In genomic region chr19:1213391-1214286, GRCh38 we compare ENCODE assay signal across 7 cellular contexts. TPM values are rescaled to one million over a fixed set of nuclear protein-coding genes. Genes with fewer than 3 reads are reported as not detected.
DNase-seq lines count a peak whose midpoint lies in the region; ATAC-seq, FAIRE-seq and TF ChIP-seq lines count a peak whose summit lies in the region.

No MANE protein-coding gene starts in this region.

- no peak overlapping the region; the same call in 1 of the 2 replicates for H3K14ac ChIP-seq in H9 (ENCODE audit: insufficient read depth, low read length)

- no peak for TF ChIP-seq RAD21 in HepG2 (CRISPR knock-in tag; IDR thresholded peaks at IDR 0.05)

- H3K56ac ChIP-seq in H9 (ENCODE audit: insufficient read length, low read depth, low read length), result no peak overlapping the region

- no peaks in the 10 kb centered on the region for H3K23me2 ChIP-seq in H9 (ENCODE audit: insufficient read length, low read depth, low read length, poor library complexity, severe bottlenecking)

- H4K20me1 ChIP-seq in H9 (ENCODE audit: control insufficient read depth, insufficient read depth, insufficient read length), result no peaks in the 10 kb centered on the region
- H4K20me1 ChIP-seq in HepG2 (ENCODE audit: insufficient read depth, low read length), result peaks cover 59% of the 10 kb centered on the region

- no peak overlapping the region for H2BK20ac ChIP-seq in H9 (ENCODE audit: low read depth, low read length, poor library complexity, severe bottlenecking)

- peaks cover 37% of the 10 kb centered on the region; the same call in 1 of the 2 replicates for H3K79me2 ChIP-seq in H9 (ENCODE audit: insufficient read depth, low read length)
- peaks cover 90% of the 10 kb centered on the region for H3K79me2 ChIP-seq in HepG2 (ENCODE audit: insufficient read depth, low read length)

- H3K23ac ChIP-seq in H9 (ENCODE audit: insufficient read length, low read depth, low read length), result no peak overlapping the region

- no peak overlapping the region for H2BK120ac ChIP-seq in H9 (ENCODE audit: low read depth, low read length, poor library complexity, severe bottlenecking)

- no peaks in the 10 kb centered on the region for H3K27me3 ChIP-seq in H9 (ENCODE audit: insufficient read depth, low read length)
- H3K27me3 ChIP-seq in HepG2 (ENCODE audit: control insufficient read depth in 1 of 2, insufficient read depth in 2 of 2, low read length in 2 of 2), result no peaks in the 10 kb centered on the region

- H3K4me1 Mint-ChIP-seq in H9 (peaks cover 27 to 42% of the 10 kb centered on the region in 2 experiments), T-cell (peaks cover 29 to 40% (median 38%) of the 10 kb centered on the region in 3 donors)
- peaks cover 27% of the 10 kb centered on the region for H3K4me1 Mint-ChIP-seq in stimulated activated effector memory CD8-positive, alpha-beta T cell treated with anti-CD3 and anti-CD28 coated beads, Interleukin-12 subunit alpha, Interleukin-12 subunit beta, amount 100 ng/mL, for 72 hours

- H3K18ac ChIP-seq in H9 (ENCODE audit: insufficient read length, low read depth, low read length), result no peak overlapping the region

- in situ Hi-C loops in HepG2 (cut with HindIII; ENCODE audit: extremely low pct_ligation_motif_present, low pct_unique_long_range_greater_than_20kb), result no loop called here

- no peaks in the 10 kb centered on the region for H3K4me1 ChIP-seq in H9 (ENCODE audit: insufficient read depth, low read length)
- H3K4me1 ChIP-seq in HepG2 (ENCODE audit: insufficient read depth, low read length), result peaks cover 55% of the 10 kb centered on the region

- WGBS in H9 (ENCODE audit: extremely low coverage, insufficient read length, low lambda C conversion rate), result no CpG with 5 or more reads among the region's 39 CpGs
- WGBS in HepG2 (ENCODE audit: low lambda C conversion rate), result 95% methylated on average over 30 of the region's 39 CpGs

- H2AFZ ChIP-seq in H9 (ENCODE audit: low read length) (no peak overlapping the region), HepG2 (ENCODE audit: low read length) (no peak overlapping the region)

- no peak overlapping the region for H2BK5ac ChIP-seq in H9 (ENCODE audit: insufficient read length, low read length)

- intact Hi-C loops in HepG2 (cut with micrococcal nuclease; ENCODE audit: unreplicated experiment), result no loop called here

- FAIRE-seq in HepG2 (lab: Jason Lieb, UNC), result no peak

- TF ChIP-seq CTCF in H9 (conservative IDR thresholded peaks at IDR 0.05), result no peak
- no peak for TF ChIP-seq CTCF in HepG2 (CRISPR knock-in tag; IDR thresholded peaks at IDR 0.05)

- H3K9me3 ChIP-seq in H9 (ENCODE audit: control insufficient read depth, low read depth, low read length), result no peaks in the 10 kb centered on the region
- H3K9me3 ChIP-seq in HepG2 (ENCODE audit: low read length), result no peaks in the 10 kb centered on the region

- H3K9me3 Mint-ChIP-seq in H9, result no peaks in the 10 kb centered on the region
- H3K9me3 Mint-ChIP-seq in T-cell, result no peaks in the 10 kb centered on the region
- no peaks in the 10 kb centered on the region for H3K9me3 Mint-ChIP-seq in stimulated activated effector memory CD8-positive, alpha-beta T cell treated with anti-CD3 and anti-CD28 coated beads, Interleukin-12 subunit alpha, Interleukin-12 subunit beta, amount 100 ng/mL, for 72 hours

- no peak overlapping the region for H2BK15ac ChIP-seq in H9 (ENCODE audit: low read depth, low read length)

- H3K27ac ChIP-seq in H9 (ENCODE audit: insufficient read length, low read depth, low read length) (no peak overlapping the region), HepG2 (ENCODE audit: extremely low read length, insufficient read depth, low read length) (no peak overlapping the region)

- H3K4me3 ChIP-seq in HepG2 (replicated peaks in 1 of 3; ENCODE audit: insufficient read depth in 1 of 3, low read depth in 2 of 3, low read length in 3 of 3), result no peak overlapping the region

- H3K27me3 Mint-ChIP-seq in H9 (ENCODE audit: low read depth), result no peaks in the 10 kb centered on the region
- no peaks in the 10 kb centered on the region for H3K27me3 Mint-ChIP-seq in T-cell

- H4K8ac ChIP-seq in H9 (replicated peaks; ENCODE audit: insufficient read length, low read depth, low read length), result no peak overlapping the region

- peak; percentile 69 to 96 (median 72) for ATAC-seq in T-cell (replicated peaks in 1 of 4)
- no peak for ATAC-seq in HepG2
- ATAC-seq in stimulated activated effector memory CD8-positive, alpha-beta T cell treated with anti-CD3 and anti-CD28 coated beads, Interleukin-12 subunit alpha, Interleukin-12 subunit beta, amount 100 ng/mL, for 72 hours, result peak; percentile 89
- ATAC-seq in HG03135 (IDR thresholded peaks at IDR 0.05; ENCODE audit: unreplicated experiment), result no peak

- H3K4me2 ChIP-seq in H9 (ENCODE audit: insufficient read depth, insufficient read length, low read length) (no peak overlapping the region), HepG2 (ENCODE audit: low read depth, low read length) (no peak overlapping the region)

- peaks cover 5% of the 10 kb centered on the region for H3K79me1 ChIP-seq in H9 (ENCODE audit: insufficient read depth, low read depth, low read length, poor library complexity, severe bottlenecking)

- H3K9ac ChIP-seq in H9 (ENCODE audit: extremely low read depth, insufficient read length, low read length) (no peak overlapping the region), HepG2 (ENCODE audit: insufficient read depth, low read depth, low read length) (no peak overlapping the region)

- POLR2A ChIA-PET in T-cell (lab: Charles Lee) (no interaction called here), HepG2 (lab: Yijun Ruan, JAX) (interaction anchor here (0.6 to 0.7 kb wide), 2 partner anchors 19 to 188 kb away, joined by 3 read pairs; no protein-coding TSS in a partner anchor)

- no peak overlapping the region for H4K91ac ChIP-seq in H9 (ENCODE audit: insufficient read length, low read depth, low read length)

- H3K4me3 Mint-ChIP-seq in H9 (no peak overlapping the region), T-cell (peak overlapping the region; percentile 69 to 83 (median 72))
- H3K4me3 Mint-ChIP-seq in stimulated activated effector memory CD8-positive, alpha-beta T cell treated with anti-CD3 and anti-CD28 coated beads, Interleukin-12 subunit alpha, Interleukin-12 subunit beta, amount 100 ng/mL, for 72 hours, result peak overlapping the region; percentile 73

- peaks cover 16 to 34% of the 10 kb centered on the region in 2 experiments; a peak in 4 of 5 replicates for H3K36me3 ChIP-seq in HepG2 (replicated peaks in 1 of 2; ENCODE audit: control insufficient read depth in 1 of 2, insufficient read depth in 2 of 2, low read length in 2 of 2)

- CTCF ChIA-PET in T-cell (lab: Charles Lee), result interaction anchor here (0.6 kb wide), 3 partner anchors 19 to 80 kb away, joined by 3 read pairs; no protein-coding TSS in a partner anchor
- CTCF ChIA-PET in HepG2 (lab: Yijun Ruan, JAX; ENCODE audit: low intra/inter-chr PET ratio, low total read pairs), result no interaction called here

- H3T11ph ChIP-seq in H9 (ENCODE audit: low read length), result no peak overlapping the region

- no peak overlapping the region for H3K4ac ChIP-seq in H9 (ENCODE audit: low read depth, low read length)

- peaks cover 7 to 25% (median 17%) of the 10 kb centered on the region in 3 experiments for H3K36me3 Mint-ChIP-seq in H9 (ENCODE audit: insufficient read depth in 1 of 3, low read depth in 3 of 3)
- H3K36me3 Mint-ChIP-seq in T-cell, result peaks cover 10% of the 10 kb centered on the region
- H3K36me3 Mint-ChIP-seq in stimulated activated effector memory CD8-positive, alpha-beta T cell treated with anti-CD3 and anti-CD28 coated beads, Interleukin-12 subunit alpha, Interleukin-12 subunit beta, amount 100 ng/mL, for 72 hours, result peaks cover 52% of the 10 kb centered on the region

- H3K27ac Mint-ChIP-seq in H9 (peak overlapping the region; percentile 77 to 98 (median 86); a peak in 6 of 7 replicates), T-cell (peak overlapping the region; percentile 92)
- peak overlapping the region; percentile 96 for H3K27ac Mint-ChIP-seq in stimulated activated effector memory CD8-positive, alpha-beta T cell treated with anti-CD3 and anti-CD28 coated beads, Interleukin-12 subunit alpha, Interleukin-12 subunit beta, amount 100 ng/mL, for 72 hours

- no peak overlapping the region for H4K5ac ChIP-seq in H9 (ENCODE audit: insufficient read length, low read depth, low read length)

- TF ChIP-seq EP300 in HepG2 (IDR thresholded peaks at IDR 0.05; ENCODE audit: low read depth in 2 of 2, low read length in 2 of 2), result no peak
- TF ChIP-seq EP300 in HepG2 (CRISPR knock-in tag; IDR thresholded peaks at IDR 0.05; ENCODE audit: borderline replicate concordance), result no peak

- DNase-seq in H9 (no peak), T-cell (peak in 32 of 34 experiments; percentile 30 to 75 (median 56)), HepG2 (ENCODE audit: low spot score) (no peak), NCI-H1694 (lab: John Stamatoyannopoulos, UW) (no peak)
- peak; percentile 74 for DNase-seq in central memory CD4-positive, alpha-beta T cell
- DNase-seq in stimulated activated effector memory CD8-positive, alpha-beta T cell treated with anti-CD3 and anti-CD28 coated beads, Interleukin-12 subunit alpha, Interleukin-12 subunit beta, amount 100 ng/mL, for 72 hours (ENCODE audit: low spot score in 2 of 2), result no peak

- no TSS peak for BruUV-seq in HepG2 (replicated peaks; lab: Mats Ljungman, UMichigan)

- no peak for TF ChIP-seq POLR2A in HepG2 (IDR thresholded peaks at IDR 0.05; ENCODE audit: insufficient read depth in 1 of 2, low read depth in 2 of 2, low read length in 2 of 2)

- no peak overlapping the region for H2AK5ac ChIP-seq in H9 (ENCODE audit: insufficient read length, low read length)

- H2BK12ac ChIP-seq in H9 (ENCODE audit: insufficient read length, low read depth, low read length), result no peak overlapping the region

RNA-seq across cellular contexts. Expression of gene STK11, which starts 8.1 kb away (rescaled TPM):
- 74.3 and 75.5 TPM in 2 replicates for total RNA-seq in H9 (2021)
- total RNA-seq in T-cell, result 100 to 1,000 TPM in 2 of 5 donors, 10 to 100 TPM in 3; 70.2 to 115 (median 99.5) TPM
- 28.4 and 43.6 TPM in 2 replicates for total RNA-seq in HepG2 (2016; rRNA removed; fragmentation: Illumina TruSeq; extraction: Trizol)
- total RNA-seq in HepG2 (2016; cell fraction: cytosol; rRNA removed; fragmentation: Illumina TruSeq; extraction: Trizol; ENCODE audit: low read depth), result 18.3 and 20.2 TPM in 2 replicates
- 23.3 and 42.4 TPM in 2 replicates for total RNA-seq in HepG2 (2016; cell fraction: insoluble cytoplasmic fraction; rRNA removed; fragmentation: Illumina TruSeq; extraction: Trizol)
- 47.5 and 49.4 TPM in 2 replicates for total RNA-seq in HepG2 (2016; cell fraction: membrane; rRNA removed; fragmentation: Illumina TruSeq; extraction: Trizol)
- total RNA-seq in HepG2 (2016; cell fraction: nucleus; rRNA removed; fragmentation: Illumina TruSeq; extraction: Trizol), result 33.1 and 35.0 TPM in 2 replicates
- 27.5 and 40.8 TPM in 2 replicates for polyA plus RNA-seq in HepG2 (2011; rRNA removed)
- polyA plus RNA-seq in HepG2 (2011; cell fraction: cytosol; rRNA removed), result 31.3 and 45.7 TPM in 2 replicates
- 143 and 178 TPM in 2 replicates for polyA plus RNA-seq in HepG2 (2011; cell fraction: nucleus; rRNA removed)
- 38.3 and 41.3 TPM in 2 replicates for polyA plus RNA-seq in HepG2 (2012)
- 12.4 and 14.0 TPM in 2 replicates for polyA plus RNA-seq in HepG2 (2016; cell fraction: cytosol; fragmentation: Illumina TruSeq; extraction: Trizol; ENCODE audit: low read depth)
- polyA plus RNA-seq in HepG2 (2016; cell fraction: insoluble cytoplasmic fraction; fragmentation: Illumina TruSeq; extraction: Trizol; ENCODE audit: low read depth), result 24.8 and 28.5 TPM in 2 replicates
- 31.5 and 34.3 TPM in 2 replicates for polyA plus RNA-seq in HepG2 (2016; cell fraction: membrane; fragmentation: Illumina TruSeq; extraction: Trizol; ENCODE audit: low read depth)
- 76.9 and 78.9 TPM in 2 replicates for polyA plus RNA-seq in HepG2 (2016; cell fraction: nucleus; fragmentation: Illumina TruSeq; extraction: Trizol; ENCODE audit: insufficient read depth, low read depth)
- 2.2 and 54.9 TPM in 2 replicates for polyA minus RNA-seq in HepG2 (2011; rRNA and poly(A)+ RNA removed; ENCODE audit: low replicate concordance)
- polyA minus RNA-seq in HepG2 (2011; cell fraction: cytosol; rRNA and poly(A)+ RNA removed), result 24.1 and 27.3 TPM in 2 replicates
- polyA minus RNA-seq in HepG2 (2011; cell fraction: nucleus; rRNA and poly(A)+ RNA removed), result 21.8 and 30.2 TPM in 2 replicates

RNA-seq across cellular contexts. Expression of gene CBARP, which starts 24.2 kb away (rescaled TPM):
- total RNA-seq in H9 (2021), result 25.6 and 28.4 TPM in 2 replicates
- total RNA-seq in T-cell, result under 1 TPM in 4 of 5 donors, not detected in 1; 0.08 to 0.36 (median 0.23) TPM
- 0.27 and 1.2 TPM in 2 replicates for total RNA-seq in HepG2 (2016; rRNA removed; fragmentation: Illumina TruSeq; extraction: Trizol)
- 1.1 and 1.3 TPM in 2 replicates for total RNA-seq in HepG2 (2016; cell fraction: cytosol; rRNA removed; fragmentation: Illumina TruSeq; extraction: Trizol; ENCODE audit: low read depth)
- total RNA-seq in HepG2 (2016; cell fraction: insoluble cytoplasmic fraction; rRNA removed; fragmentation: Illumina TruSeq; extraction: Trizol), result 0.82 and 1.8 TPM in 2 replicates
- 1.1 and 1.8 TPM in 2 replicates for total RNA-seq in HepG2 (2016; cell fraction: membrane; rRNA removed; fragmentation: Illumina TruSeq; extraction: Trizol)
- 0.88 and 1.8 TPM in 2 replicates for total RNA-seq in HepG2 (2016; cell fraction: nucleus; rRNA removed; fragmentation: Illumina TruSeq; extraction: Trizol)
- polyA plus RNA-seq in HepG2 (2011; rRNA removed), result 1.4 and 2.8 TPM in 2 replicates
- polyA plus RNA-seq in HepG2 (2011; cell fraction: cytosol; rRNA removed), result 1.0 and 2.2 TPM in 2 replicates
- 12.5 TPM in 2 replicates for polyA plus RNA-seq in HepG2 (2011; cell fraction: nucleus; rRNA removed)
- polyA plus RNA-seq in HepG2 (2012), result 1.1 and 1.9 TPM in 2 replicates
- 0.58 and 0.73 TPM in 2 replicates for polyA plus RNA-seq in HepG2 (2016; cell fraction: cytosol; fragmentation: Illumina TruSeq; extraction: Trizol; ENCODE audit: low read depth)
- polyA plus RNA-seq in HepG2 (2016; cell fraction: insoluble cytoplasmic fraction; fragmentation: Illumina TruSeq; extraction: Trizol; ENCODE audit: low read depth), result 0.82 and 1.5 TPM in 2 replicates
- polyA plus RNA-seq in HepG2 (2016; cell fraction: membrane; fragmentation: Illumina TruSeq; extraction: Trizol; ENCODE audit: low read depth), result 2.0 and 2.4 TPM in 2 replicates
- 6.5 and 7.2 TPM in 2 replicates for polyA plus RNA-seq in HepG2 (2016; cell fraction: nucleus; fragmentation: Illumina TruSeq; extraction: Trizol; ENCODE audit: insufficient read depth, low read depth)
- polyA minus RNA-seq in HepG2 (2011; rRNA and poly(A)+ RNA removed; ENCODE audit: low replicate concordance), result 0.21 and 2.3 TPM in 2 replicates
- polyA minus RNA-seq in HepG2 (2011; cell fraction: cytosol; rRNA and poly(A)+ RNA removed), result 1.3 and 1.7 TPM in 2 replicates
- 0.90 and 2.0 TPM in 2 replicates for polyA minus RNA-seq in HepG2 (2011; cell fraction: nucleus; rRNA and poly(A)+ RNA removed)

RNA-seq across cellular contexts. Expression of gene ATP5F1D, which starts 27.9 kb away (rescaled TPM):
- total RNA-seq in H9 (2021), result 179 and 191 TPM in 2 replicates
- 100 to 1,000 TPM; 117 to 233 (median 155) TPM for total RNA-seq in T-cell
- total RNA-seq in HepG2 (2016; rRNA removed; fragmentation: Illumina TruSeq; extraction: Trizol), result 78.7 and 88.0 TPM in 2 replicates
- total RNA-seq in HepG2 (2016; cell fraction: cytosol; rRNA removed; fragmentation: Illumina TruSeq; extraction: Trizol; ENCODE audit: low read depth), result 72.7 and 79.4 TPM in 2 replicates
- 80.1 and 93.1 TPM in 2 replicates for total RNA-seq in HepG2 (2016; cell fraction: insoluble cytoplasmic fraction; rRNA removed; fragmentation: Illumina TruSeq; extraction: Trizol)
- total RNA-seq in HepG2 (2016; cell fraction: membrane; rRNA removed; fragmentation: Illumina TruSeq; extraction: Trizol), result 72.8 and 84.2 TPM in 2 replicates
- total RNA-seq in HepG2 (2016; cell fraction: nucleus; rRNA removed; fragmentation: Illumina TruSeq; extraction: Trizol), result 40.6 and 53.8 TPM in 2 replicates
- polyA plus RNA-seq in HepG2 (2011; rRNA removed), result 39.4 and 49.3 TPM in 2 replicates
- 61.0 and 112 TPM in 2 replicates for polyA plus RNA-seq in HepG2 (2011; cell fraction: cytosol; rRNA removed)
- polyA plus RNA-seq in HepG2 (2011; cell fraction: nucleus; rRNA removed), result 105 and 111 TPM in 2 replicates
- polyA plus RNA-seq in HepG2 (2012), result 67.0 and 70.9 TPM in 2 replicates
- polyA plus RNA-seq in HepG2 (2016; cell fraction: cytosol; fragmentation: Illumina TruSeq; extraction: Trizol; ENCODE audit: low read depth), result 126 and 135 TPM in 2 replicates
- 131 and 155 TPM in 2 replicates for polyA plus RNA-seq in HepG2 (2016; cell fraction: insoluble cytoplasmic fraction; fragmentation: Illumina TruSeq; extraction: Trizol; ENCODE audit: low read depth)
- 112 and 121 TPM in 2 replicates for polyA plus RNA-seq in HepG2 (2016; cell fraction: membrane; fragmentation: Illumina TruSeq; extraction: Trizol; ENCODE audit: low read depth)
- polyA plus RNA-seq in HepG2 (2016; cell fraction: nucleus; fragmentation: Illumina TruSeq; extraction: Trizol; ENCODE audit: insufficient read depth, low read depth), result 129 and 134 TPM in 2 replicates
- 60.5 and 86.6 TPM in 2 replicates for polyA minus RNA-seq in HepG2 (2011; rRNA and poly(A)+ RNA removed; ENCODE audit: low replicate concordance)
- polyA minus RNA-seq in HepG2 (2011; cell fraction: cytosol; rRNA and poly(A)+ RNA removed), result 53.6 and 68.0 TPM in 2 replicates
- polyA minus RNA-seq in HepG2 (2011; cell fraction: nucleus; rRNA and poly(A)+ RNA removed), result 14.7 and 18.9 TPM in 2 replicates

RNA-seq across cellular contexts. Expression of gene MIDN, which starts 34.7 kb away (rescaled TPM):
- total RNA-seq in H9 (2021), result 286 and 300 TPM in 2 replicates
- total RNA-seq in T-cell, result 100 to 1,000 TPM in 1 of 5 donors, 10 to 100 TPM in 4; 54.0 to 161 (median 66.9) TPM
- total RNA-seq in HepG2 (2016; rRNA removed; fragmentation: Illumina TruSeq; extraction: Trizol), result 8.4 and 10.7 TPM in 2 replicates
- total RNA-seq in HepG2 (2016; cell fraction: cytosol; rRNA removed; fragmentation: Illumina TruSeq; extraction: Trizol; ENCODE audit: low read depth), result 6.5 and 7.9 TPM in 2 replicates
- total RNA-seq in HepG2 (2016; cell fraction: insoluble cytoplasmic fraction; rRNA removed; fragmentation: Illumina TruSeq; extraction: Trizol), result 8.9 and 11.0 TPM in 2 replicates
- total RNA-seq in HepG2 (2016; cell fraction: membrane; rRNA removed; fragmentation: Illumina TruSeq; extraction: Trizol), result 14.1 and 14.8 TPM in 2 replicates
- total RNA-seq in HepG2 (2016; cell fraction: nucleus; rRNA removed; fragmentation: Illumina TruSeq; extraction: Trizol), result 17.3 and 19.0 TPM in 2 replicates
- 18.0 and 19.6 TPM in 2 replicates for polyA plus RNA-seq in HepG2 (2011; rRNA removed)
- 14.8 and 17.8 TPM in 2 replicates for polyA plus RNA-seq in HepG2 (2011; cell fraction: cytosol; rRNA removed)
- 116 and 135 TPM in 2 replicates for polyA plus RNA-seq in HepG2 (2011; cell fraction: nucleus; rRNA removed)
- polyA plus RNA-seq in HepG2 (2012), result 27.5 and 28.1 TPM in 2 replicates
- polyA plus RNA-seq in HepG2 (2016; cell fraction: cytosol; fragmentation: Illumina TruSeq; extraction: Trizol; ENCODE audit: low read depth), result 2.7 and 3.3 TPM in 2 replicates
- polyA plus RNA-seq in HepG2 (2016; cell fraction: insoluble cytoplasmic fraction; fragmentation: Illumina TruSeq; extraction: Trizol; ENCODE audit: low read depth), result 30.9 and 43.0 TPM in 2 replicates
- 10.2 and 10.3 TPM in 2 replicates for polyA plus RNA-seq in HepG2 (2016; cell fraction: membrane; fragmentation: Illumina TruSeq; extraction: Trizol; ENCODE audit: low read depth)
- polyA plus RNA-seq in HepG2 (2016; cell fraction: nucleus; fragmentation: Illumina TruSeq; extraction: Trizol; ENCODE audit: insufficient read depth, low read depth), result 76.5 and 77.9 TPM in 2 replicates
- 14.0 and 39.5 TPM in 2 replicates for polyA minus RNA-seq in HepG2 (2011; rRNA and poly(A)+ RNA removed; ENCODE audit: low replicate concordance)
- polyA minus RNA-seq in HepG2 (2011; cell fraction: cytosol; rRNA and poly(A)+ RNA removed), result 42.7 and 47.0 TPM in 2 replicates
- 36.8 and 48.0 TPM in 2 replicates for polyA minus RNA-seq in HepG2 (2011; cell fraction: nucleus; rRNA and poly(A)+ RNA removed)

RNA-seq across cellular contexts. Expression of gene SBNO2, which starts 39.6 kb away (rescaled TPM):
- total RNA-seq in H9 (2021) (41.3 and 46.3 TPM in 2 replicates), T-cell (100 to 1,000 TPM in 3 of 5 donors, 10 to 100 TPM in 2; 90.2 to 115 (median 106) TPM), HepG2 (2016; rRNA removed; fragmentation: Illumina TruSeq; extraction: Trizol) (5.8 and 10.4 TPM in 2 replicates)
- total RNA-seq in HepG2 (2016; cell fraction: cytosol; rRNA removed; fragmentation: Illumina TruSeq; extraction: Trizol; ENCODE audit: low read depth), result 3.3 and 3.8 TPM in 2 replicates
- 6.5 and 12.4 TPM in 2 replicates for total RNA-seq in HepG2 (2016; cell fraction: insoluble cytoplasmic fraction; rRNA removed; fragmentation: Illumina TruSeq; extraction: Trizol)
- 7.7 and 8.1 TPM in 2 replicates for total RNA-seq in HepG2 (2016; cell fraction: membrane; rRNA removed; fragmentation: Illumina TruSeq; extraction: Trizol)
- total RNA-seq in HepG2 (2016; cell fraction: nucleus; rRNA removed; fragmentation: Illumina TruSeq; extraction: Trizol), result 10.4 and 12.1 TPM in 2 replicates
- 8.6 and 10.8 TPM in 2 replicates for polyA plus RNA-seq in HepG2 (2011; rRNA removed)
- polyA plus RNA-seq in HepG2 (2011; cell fraction: cytosol; rRNA removed), result 4.1 and 8.0 TPM in 2 replicates
- 53.6 and 82.3 TPM in 2 replicates for polyA plus RNA-seq in HepG2 (2011; cell fraction: nucleus; rRNA removed)
- polyA plus RNA-seq in HepG2 (2012), result 10.8 and 11.3 TPM in 2 replicates
- 1.0 and 1.1 TPM in 2 replicates for polyA plus RNA-seq in HepG2 (2016; cell fraction: cytosol; fragmentation: Illumina TruSeq; extraction: Trizol; ENCODE audit: low read depth)
- polyA plus RNA-seq in HepG2 (2016; cell fraction: insoluble cytoplasmic fraction; fragmentation: Illumina TruSeq; extraction: Trizol; ENCODE audit: low read depth), result 6.7 and 7.7 TPM in 2 replicates
- polyA plus RNA-seq in HepG2 (2016; cell fraction: membrane; fragmentation: Illumina TruSeq; extraction: Trizol; ENCODE audit: low read depth), result 2.8 and 3.4 TPM in 2 replicates
- 33.1 and 36.3 TPM in 2 replicates for polyA plus RNA-seq in HepG2 (2016; cell fraction: nucleus; fragmentation: Illumina TruSeq; extraction: Trizol; ENCODE audit: insufficient read depth, low read depth)
- polyA minus RNA-seq in HepG2 (2011; rRNA and poly(A)+ RNA removed; ENCODE audit: low replicate concordance), result 21.5 and 30.2 TPM in 2 replicates
- polyA minus RNA-seq in HepG2 (2011; cell fraction: cytosol; rRNA and poly(A)+ RNA removed), result 9.8 and 12.0 TPM in 2 replicates
- polyA minus RNA-seq in HepG2 (2011; cell fraction: nucleus; rRNA and poly(A)+ RNA removed), result 13.0 and 13.4 TPM in 2 replicates

Comparison
In these comparisons a context has a peak if more than half of its experiments do, and no peak if none do; other contexts are left out.
1. DNase-seq: peak in T-cell (32 of 34) and central memory CD4-positive, alpha-beta T cell (single experiment); none in H9 (single experiment), HepG2 (single experiment), stimulated activated effector memory CD8-positive, alpha-beta T cell treated with anti-CD3 and anti-CD28 coated beads, Interleukin-12 subunit alpha, Interleukin-12 subunit beta, amount 100 ng/mL, for 72 hours (0 of 2) and NCI-H1694 (single experiment).
2. H3K4me3 Mint-ChIP-seq: peak in T-cell (3 of 3) and stimulated activated effector memory CD8-positive, alpha-beta T cell treated with anti-CD3 and anti-CD28 coated beads, Interleukin-12 subunit alpha, Interleukin-12 subunit beta, amount 100 ng/mL, for 72 hours (single experiment); none in H9 (0 of 2).
3. ATAC-seq: peak in T-cell (4 of 4) and stimulated activated effector memory CD8-positive, alpha-beta T cell treated with anti-CD3 and anti-CD28 coated beads, Interleukin-12 subunit alpha, Interleukin-12 subunit beta, amount 100 ng/mL, for 72 hours (single experiment); none in HepG2 (single experiment) and HG03135 (single experiment).
4. Peak in every context shown above with its lines, with median percentiles within 50 percentile points of each other: H3K27ac Mint-ChIP-seq.